13 cellular contexts compared by ENCODE assay signal in the genomic region with DNA sequence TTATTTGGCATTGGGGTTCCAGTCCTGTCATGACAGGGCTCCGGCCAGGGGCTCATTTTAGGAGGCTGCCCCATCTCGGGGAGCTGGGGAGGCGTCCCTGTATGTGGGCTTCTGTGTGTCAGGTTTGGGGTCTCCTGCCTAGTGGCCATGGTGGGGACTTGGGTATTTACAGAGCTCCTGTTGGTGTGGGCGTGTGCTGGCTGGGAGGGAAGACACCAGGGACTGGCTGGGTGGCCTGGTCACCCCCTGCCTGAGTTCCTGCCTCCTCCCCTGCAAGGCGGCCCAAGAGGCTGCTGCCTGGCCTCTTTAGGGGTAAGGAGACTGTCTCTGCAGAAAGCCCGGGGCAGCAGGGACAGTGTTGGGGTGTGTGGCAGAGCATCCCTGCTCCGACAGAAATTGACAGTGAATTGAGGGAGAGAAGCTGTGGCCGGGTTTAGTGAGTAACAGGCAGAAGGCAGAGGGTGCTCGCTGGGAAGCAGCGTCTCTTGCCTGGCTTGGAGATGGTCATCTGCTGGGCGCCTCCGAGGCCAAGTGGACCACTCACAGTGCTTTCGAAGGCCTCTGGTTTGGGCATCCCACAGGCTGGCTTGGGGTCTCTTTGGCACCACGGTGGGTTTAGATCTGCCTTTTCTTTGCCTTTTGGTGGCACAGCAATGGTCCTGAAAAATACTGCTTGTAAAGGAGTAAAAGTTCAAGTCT. TPM values are rescaled to one million over a fixed set of nuclear protein-coding genes. Genes with fewer than 3 reads are reported as not detected.
DNase-seq lines count a peak whose midpoint lies in the region; FAIRE-seq and TF ChIP-seq lines count a peak whose summit lies in the region.
"Had no signal": no experiment of that assay in that cellular context is flagged by ENCODE, and none has a peak within 500 bp of the region (broad histone marks: within the 10 kb centered on the region; RNA-seq: fewer than 3 reads in every experiment).

No MANE protein-coding gene starts in this region.

- no peak for DNase-seq in CD8-positive, alpha-beta memory T cell
- DNase-seq in astrocyte (ENCODE audit: low read depth) (no peak), sigmoid colon (peak; percentile 56), NCI-H2107 (lab: John Stamatoyannopoulos, UW) (no peak), NCI-H1417 (lab: John Stamatoyannopoulos, UW) (no peak), GDM1 (lab: John Stamatoyannopoulos, UW) (no peak)
- DNase-seq in activated CD4-positive, alpha-beta T cell treated with anti-CD3 and anti-CD28 coated beads, Interleukin-2, amount 50 U/mL, for 1 hour: no peak
- DNase-seq: NCI-H510A; SHP77 treated with DMSO at 0.1 percent for 48 hours; stimulated activated naive CD4-positive, alpha-beta T cell treated with Interleukin-2 at 50 U/mL for 16 hours had no signal

- peaks cover 30 to 54% (median 34%) of the 10 kb centered on the region in 3 donors for H3K4me1 Mint-ChIP-seq in CD8-positive, alpha-beta memory T cell
- peaks cover 27% of the 10 kb centered on the region for H3K4me1 Mint-ChIP-seq in astrocyte (ENCODE audit: low read depth, unreplicated experiment)

- TF ChIP-seq CTCF in astrocyte (IDR thresholded peaks at IDR 0.05; ENCODE audit: insufficient read depth, low read depth, low read length): no peak
- TF ChIP-seq CTCF in sigmoid colon (IDR thresholded peaks at IDR 0.05): no peak

- 59 to 85% methylated on average over 14 of the region's 14 CpGs for WGBS in sigmoid colon, 2 donors

- H3K9ac ChIP-seq in astrocyte (ENCODE audit: low read length): no peak overlapping the region

- peaks cover 41% of the 10 kb centered on the region for H3K79me2 ChIP-seq in astrocyte (ENCODE audit: insufficient read depth, low read length)

- no peak for TF ChIP-seq POLR2A in sigmoid colon (IDR thresholded peaks at IDR 0.05)

- no peak overlapping the region for H3K4me3 ChIP-seq in CD8-positive, alpha-beta memory T cell (ENCODE audit: low read length)
- H3K4me3 ChIP-seq in astrocyte (ENCODE audit: insufficient read depth, low read depth, low read length) (no peak overlapping the region), sigmoid colon (no peak overlapping the region)

- POLR2A ChIA-PET in CD8-positive, alpha-beta memory T cell (lab: Charles Lee): no interaction called here

- CTCF ChIA-PET in CD8-positive, alpha-beta memory T cell (lab: Charles Lee): no interaction called here

- H3K4me2 ChIP-seq in astrocyte (ENCODE audit: low read length): no peak overlapping the region

- intact Hi-C loops in sigmoid colon (cut with DNase I): no loop called here

- H3K27ac Mint-ChIP-seq in CD8-positive, alpha-beta memory T cell: peak overlapping the region in 6 of 8 donors; percentile 3 to 54 (median 36)
- H3K27ac Mint-ChIP-seq in astrocyte (ENCODE audit: unreplicated experiment): no peak overlapping the region
- H3K27ac Mint-ChIP-seq: activated naive CD8-positive, alpha-beta T cell had no signal

- H3K27me3 ChIP-seq in CD8-positive, alpha-beta memory T cell (ENCODE audit: insufficient read depth, low read length, poor library complexity, severe bottlenecking): no peaks in the 10 kb centered on the region
- no peaks in the 10 kb centered on the region for H3K27me3 ChIP-seq in astrocyte (ENCODE audit: insufficient read depth, low read length)
- H3K27me3 ChIP-seq in layer of hippocampus (ENCODE audit: control insufficient read depth, insufficient read depth, low read length): no peaks in the 10 kb centered on the region
- no peaks in the 10 kb centered on the region for H3K27me3 ChIP-seq in sigmoid colon

- H3K9me3 Mint-ChIP-seq in CD8-positive, alpha-beta memory T cell: no peaks in the 10 kb centered on the region
- H3K9me3 Mint-ChIP-seq in astrocyte (ENCODE audit: unreplicated experiment): no peaks in the 10 kb centered on the region

- no peak for FAIRE-seq in astrocyte (lab: Jason Lieb, UNC)

- peaks cover 67% of the 10 kb centered on the region for H4K20me1 ChIP-seq in astrocyte (ENCODE audit: insufficient read depth, low read length)

- peak overlapping the region in 6 of 7 donors; percentile 20 to 93 (median 72) for H3K4me3 Mint-ChIP-seq in CD8-positive, alpha-beta memory T cell
- H3K4me3 Mint-ChIP-seq in astrocyte (ENCODE audit: unreplicated experiment): peak overlapping the region; percentile 60

- no peaks in the 10 kb centered on the region for H3K36me3 ChIP-seq in CD8-positive, alpha-beta memory T cell (ENCODE audit: insufficient read depth, low read length)
- H3K36me3 ChIP-seq in astrocyte (ENCODE audit: insufficient read depth, low read length) (no peaks in the 10 kb centered on the region), sigmoid colon (no peaks in the 10 kb centered on the region)

- peaks cover 0 to 2% of the 10 kb centered on the region in 2 donors for H3K27me3 Mint-ChIP-seq in CD8-positive, alpha-beta memory T cell
- peaks cover 6% of the 10 kb centered on the region for H3K27me3 Mint-ChIP-seq in astrocyte (ENCODE audit: low read depth, unreplicated experiment)
- H3K27me3 Mint-ChIP-seq: activated naive CD8-positive, alpha-beta T cell had no signal

- no peak overlapping the region for H2AFZ ChIP-seq in astrocyte (ENCODE audit: low read depth, low read length)

- no peak for TF ChIP-seq EP300 in sigmoid colon (IDR thresholded peaks at IDR 0.05)

- peaks cover 0 to 2% (median 2%) of the 10 kb centered on the region in 3 donors for H3K36me3 Mint-ChIP-seq in CD8-positive, alpha-beta memory T cell
- H3K36me3 Mint-ChIP-seq in astrocyte (ENCODE audit: low read depth, unreplicated experiment): peaks cover 4% of the 10 kb centered on the region
- H3K36me3 Mint-ChIP-seq: activated naive CD8-positive, alpha-beta T cell had no signal

- no peaks in the 10 kb centered on the region for H3K9me3 ChIP-seq in CD8-positive, alpha-beta memory T cell (ENCODE audit: low read length)
- no peaks in the 10 kb centered on the region for H3K9me3 ChIP-seq in astrocyte (ENCODE audit: insufficient read depth, low read depth, low read length)
- no peaks in the 10 kb centered on the region for H3K9me3 ChIP-seq in sigmoid colon

- peaks cover 30% of the 10 kb centered on the region for H3K4me1 ChIP-seq in CD8-positive, alpha-beta memory T cell (ENCODE audit: insufficient read depth, low read length)
- H3K4me1 ChIP-seq in astrocyte (ENCODE audit: insufficient read depth, low read length): peaks cover 30% of the 10 kb centered on the region
- peaks cover 0 to 43% (median 35%) of the 10 kb centered on the region in 4 donors for H3K4me1 ChIP-seq in sigmoid colon

- no peak overlapping the region for H3K27ac ChIP-seq in CD8-positive, alpha-beta memory T cell (ENCODE audit: low read depth, low read length)
- H3K27ac ChIP-seq in astrocyte (ENCODE audit: low read depth, low read length) (no peak overlapping the region), layer of hippocampus (ENCODE audit: low read depth, low read length) (peak overlapping the region; percentile 31), sigmoid colon (peak overlapping the region in 3 of 4 donors; percentile 65 to 72 (median 70))
- H3K27ac ChIP-seq: C4-2B had no signal

RNA-seq across cellular contexts. Expression of a gene that starts 40.3 kb away (rescaled TPM):
- total RNA-seq in CD8-positive, alpha-beta memory T cell: 10 to 100 TPM; 25.3 to 33.0 TPM
- 7.6 TPM for polyA plus RNA-seq in CD8-positive, alpha-beta memory T cell
- total RNA-seq in astrocyte (14.3 and 17.8 TPM in 2 replicates), sigmoid colon (10 to 100 TPM; 11.6 to 46.2 (median 18.4) TPM)
- 10 to 100 TPM; 22.8 to 57.2 (median 28.9) TPM for polyA plus RNA-seq in sigmoid colon

RNA-seq across cellular contexts. Expression of a gene that starts 42.5 kb away (rescaled TPM):
- under 1 TPM; 0.15 to 0.33 TPM for total RNA-seq in CD8-positive, alpha-beta memory T cell
- polyA plus RNA-seq in CD8-positive, alpha-beta memory T cell: 0.30 TPM
- total RNA-seq in astrocyte (27.6 and 38.5 TPM in 2 replicates), sigmoid colon (1 to 10 TPM in 2 of 4 donors, under 1 TPM in 2; 0.81 to 2.5 (median 1.5) TPM)
- polyA plus RNA-seq in sigmoid colon: 1 to 10 TPM in 1 of 3 donors, under 1 TPM in 2; 0.23 to 5.0 (median 0.60) TPM

Comparison
In these comparisons a context has a peak if more than half of its experiments do, and no peak if none do; other contexts are left out.
1. H3K27ac ChIP-seq: peak in layer of hippocampus (single experiment) and sigmoid colon (3 of 4); none in CD8-positive, alpha-beta memory T cell (single experiment) and astrocyte (single experiment).